Comparison of ENCODE assay signal across 1 cellular context in the genomic region with DNA sequence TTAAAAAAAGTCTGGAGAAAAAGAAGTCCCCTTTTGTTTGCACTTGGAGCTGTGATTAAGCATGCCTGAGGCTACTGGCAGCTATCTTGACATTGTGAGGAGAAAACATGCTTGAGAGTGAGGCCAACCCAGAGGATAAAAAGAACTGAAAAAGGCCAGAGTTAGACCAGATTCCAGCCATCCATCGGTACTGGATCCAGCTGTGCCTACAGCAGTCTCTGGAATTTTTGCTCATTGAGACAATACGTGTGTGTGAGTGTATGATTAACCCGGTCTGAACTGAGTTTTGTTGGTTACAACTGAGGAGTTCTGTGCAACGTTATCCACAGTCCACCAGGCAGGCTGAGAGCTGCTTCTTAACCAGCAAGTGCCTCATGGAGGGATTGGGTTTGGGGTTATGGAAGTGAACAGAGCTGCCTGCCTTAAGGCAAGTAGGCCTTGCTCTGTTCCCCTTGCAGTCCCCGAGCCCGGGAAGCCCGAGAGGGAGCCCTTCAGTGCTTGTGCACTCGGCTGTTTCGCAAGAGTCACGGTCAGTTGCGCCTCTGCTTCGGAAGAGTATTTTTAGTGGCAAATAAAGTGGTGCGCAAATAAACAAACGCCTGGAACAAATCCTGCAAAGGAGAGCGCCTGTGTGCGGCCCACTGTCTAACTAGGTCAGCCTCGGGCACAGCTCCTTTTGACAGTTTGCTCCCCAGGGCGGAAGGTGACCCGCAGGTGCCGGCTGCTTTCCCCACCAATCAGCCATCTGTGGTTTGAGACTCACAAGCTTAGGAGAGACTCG.
TF ChIP-seq lines count a peak whose summit lies in the region.

No MANE protein-coding gene starts in this region.

TF ChIP-seq in HepG2, 621 proteins besides CTCF, POLR2A, EP300 and RAD21 (continued from another document):
- peak; percentile 18; the same call in 1 of the 2 replicates for TF ChIP-seq HOXA3 (CRISPR knock-in tag; IDR thresholded peaks at IDR 0.05)
- no peak for TF ChIP-seq TBP (CRISPR knock-in tag; IDR thresholded peaks at IDR 0.05)
- TF ChIP-seq SAP130 (CRISPR knock-in tag; IDR thresholded peaks at IDR 0.05; ENCODE audit: low read depth) = peak; percentile 23; the same call in 1 of the 2 replicates
- TF ChIP-seq FOXP4 (CRISPR knock-in tag; IDR thresholded peaks at IDR 0.05) = peak; percentile 60
- TF ChIP-seq JUN (CRISPR knock-in tag; IDR thresholded peaks at IDR 0.05) = no peak
- TF ChIP-seq ERF (CRISPR knock-in tag; IDR thresholded peaks at IDR 0.05) = peak; percentile 31; the same call in 1 of the 2 replicates
- TF ChIP-seq ZNF142 (CRISPR knock-in tag; IDR thresholded peaks at IDR 0.05) = no peak
- peak; percentile 36 for TF ChIP-seq TEAD3 (CRISPR knock-in tag; optimal IDR thresholded peaks at IDR 0.05; ENCODE audit: borderline replicate concordance)
- peak; percentile 91 for TF ChIP-seq CEBPB (IDR thresholded peaks at IDR 0.05; ENCODE audit: borderline replicate concordance, low read depth, low read length)
- TF ChIP-seq, protein P1, sequence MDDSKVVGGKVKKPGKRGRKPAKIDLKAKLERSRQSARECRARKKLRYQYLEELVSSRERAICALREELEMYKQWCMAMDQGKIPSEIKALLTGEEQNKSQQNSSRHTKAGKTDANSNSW (CRISPR knock-in tag; IDR thresholded peaks at IDR 0.05; ENCODE audit: borderline replicate concordance) = 0 out of 2 replicates have a peak, but pooled peaks have one; percentile 35
- TF ChIP-seq ATF4 (CRISPR knock-in tag; IDR thresholded peaks at IDR 0.05) = peak in 1 of 2 experiments; percentile 91; a peak in 2 of 4 replicates
- 0 out of 2 replicates have a peak, but pooled peaks have one; percentile 18 for TF ChIP-seq TFDP1 (CRISPR knock-in tag; IDR thresholded peaks at IDR 0.05; ENCODE audit: borderline replicate concordance)
- TF ChIP-seq ZNF33B (CRISPR knock-in tag; IDR thresholded peaks at IDR 0.05) = 0 out of 2 replicates have a peak, but pooled peaks have one; percentile 44
- 0 out of 2 replicates have a peak, but pooled peaks have one; percentile 32 for TF ChIP-seq ZKSCAN8 (CRISPR knock-in tag; IDR thresholded peaks at IDR 0.05; ENCODE audit: borderline replicate concordance)
- TF ChIP-seq ZFX (CRISPR knock-in tag; IDR thresholded peaks at IDR 0.05; ENCODE audit: low read depth) = peak; percentile 57; the same call in 1 of the 2 replicates
- TF ChIP-seq IRF2 (CRISPR knock-in tag; IDR thresholded peaks at IDR 0.05) = no peak
- no peak for TF ChIP-seq ZNF567 (CRISPR knock-in tag; IDR thresholded peaks at IDR 0.05; ENCODE audit: borderline replicate concordance)
- no peak for TF ChIP-seq STAT6 (CRISPR knock-in tag; IDR thresholded peaks at IDR 0.05; ENCODE audit: borderline replicate concordance)
- peak; percentile 20; the same call in 1 of the 2 replicates for TF ChIP-seq MYC (CRISPR knock-in tag; IDR thresholded peaks at IDR 0.05; ENCODE audit: borderline replicate concordance)
- TF ChIP-seq ARNT (IDR thresholded peaks at IDR 0.05) = no peak
- no peak for TF ChIP-seq RNF2 (conservative IDR thresholded peaks at IDR 0.05; ENCODE audit: low read depth)
- peak; percentile 20; the same call in 1 of the 2 replicates for TF ChIP-seq SOX5 (CRISPR knock-in tag; IDR thresholded peaks at IDR 0.05; ENCODE audit: borderline replicate concordance)
- TF ChIP-seq, protein P2, sequence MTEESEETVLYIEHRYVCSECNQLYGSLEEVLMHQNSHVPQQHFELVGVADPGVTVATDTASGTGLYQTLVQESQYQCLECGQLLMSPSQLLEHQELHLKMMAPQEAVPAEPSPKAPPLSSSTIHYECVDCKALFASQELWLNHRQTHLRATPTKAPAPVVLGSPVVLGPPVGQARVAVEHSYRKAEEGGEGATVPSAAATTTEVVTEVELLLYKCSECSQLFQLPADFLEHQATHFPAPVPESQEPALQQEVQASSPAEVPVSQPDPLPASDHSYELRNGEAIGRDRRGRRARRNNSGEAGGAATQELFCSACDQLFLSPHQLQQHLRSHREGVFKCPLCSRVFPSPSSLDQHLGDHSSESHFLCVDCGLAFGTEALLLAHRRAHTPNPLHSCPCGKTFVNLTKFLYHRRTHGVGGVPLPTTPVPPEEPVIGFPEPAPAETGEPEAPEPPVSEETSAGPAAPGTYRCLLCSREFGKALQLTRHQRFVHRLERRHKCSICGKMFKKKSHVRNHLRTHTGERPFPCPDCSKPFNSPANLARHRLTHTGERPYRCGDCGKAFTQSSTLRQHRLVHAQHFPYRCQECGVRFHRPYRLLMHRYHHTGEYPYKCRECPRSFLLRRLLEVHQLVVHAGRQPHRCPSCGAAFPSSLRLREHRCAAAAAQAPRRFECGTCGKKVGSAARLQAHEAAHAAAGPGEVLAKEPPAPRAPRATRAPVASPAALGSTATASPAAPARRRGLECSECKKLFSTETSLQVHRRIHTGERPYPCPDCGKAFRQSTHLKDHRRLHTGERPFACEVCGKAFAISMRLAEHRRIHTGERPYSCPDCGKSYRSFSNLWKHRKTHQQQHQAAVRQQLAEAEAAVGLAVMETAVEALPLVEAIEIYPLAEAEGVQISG (CRISPR knock-in tag; IDR thresholded peaks at IDR 0.05) = 0 out of 2 replicates have a peak, but pooled peaks have one; percentile 23
- 0 out of 2 replicates have a peak, but pooled peaks have one; percentile 15 for TF ChIP-seq POGZ (CRISPR knock-in tag; IDR thresholded peaks at IDR 0.05)
- peak; percentile 40 for TF ChIP-seq ZFY (CRISPR knock-in tag; IDR thresholded peaks at IDR 0.05)
- no peak for TF ChIP-seq NFKB2 (CRISPR knock-in tag; IDR thresholded peaks at IDR 0.05; ENCODE audit: borderline replicate concordance)
- 0 out of 2 replicates have a peak, but pooled peaks have one; percentile 26 for TF ChIP-seq ZNF501 (CRISPR knock-in tag; IDR thresholded peaks at IDR 0.05)
